8 cellular contexts compared by ENCODE assay signal in genomic region chr19:12890787-12891552, GRCh38. TPM values are rescaled to one million over a fixed set of nuclear protein-coding genes. Genes with fewer than 3 reads are reported as not detected.
DNase-seq lines count a peak whose midpoint lies in the region; ATAC-seq and TF ChIP-seq lines count a peak whose summit lies in the region.

Gene GCDH (plus strand): TSS chr19:12891160. CDS start chr19:12891305, 145 bp downstream.

- ATAC-seq in GM21717 (IDR thresholded peaks at IDR 0.05; ENCODE audit: unreplicated experiment), result peak; percentile 85

- no peaks in the 10 kb centered on the region for H3K27me3 ChIP-seq in KMS-11 (ENCODE audit: insufficient read depth, low read depth)
- H3K27me3 ChIP-seq in Peyer's patch, result peaks cover 0 to under 1% of the 10 kb centered on the region in 2 donors
- H3K27me3 ChIP-seq in esophagus (ENCODE audit: control insufficient read depth in 1 of 2, insufficient read depth in 2 of 2, low read length in 2 of 2), result no peaks in the 10 kb centered on the region
- peaks cover 10% of the 10 kb centered on the region for H3K27me3 ChIP-seq in mucosa of stomach (ENCODE audit: control insufficient read depth, insufficient read depth, low read length)

- peak; percentile 99 for DNase-seq in DMS53 (lab: John Stamatoyannopoulos, UW)
- DNase-seq in Peyer's patch, result peak; percentile 96 to 99 (median 97)
- peak; percentile 96 for DNase-seq in activated T-cell treated with anti-CD3 and anti-CD28 coated beads, Interleukin-2, amount 50 U/mL, for 48 hours
- DNase-seq in stimulated activated CD8-positive, alpha-beta memory T cell treated with anti-CD3 and anti-CD28 coated beads, Interleukin-7, amount 100 ng/mL, for 1 hour (ENCODE audit: low read depth in 2 of 2), result peak; percentile 89 to 90

- H3K4me3 ChIP-seq in KMS-11 (IDR thresholded peaks at IDR 0.05; ENCODE audit: insufficient read depth, low read depth, low read length) (no peak within 1 kb of the TSS), Peyer's patch (peak within 1 kb of the TSS; percentile 81 to 95 (median 94)), esophagus (ENCODE audit: low read depth in 1 of 2, low read length in 2 of 2) (peak within 1 kb of the TSS; percentile 83 to 94), mucosa of stomach (ENCODE audit: low read length) (peak within 1 kb of the TSS; percentile 90)

- H2AFZ ChIP-seq in KMS-11 (ENCODE audit: low read depth), result peak within 1 kb of the TSS; percentile 39; the same call in 1 of the 2 replicates

- H3K27ac ChIP-seq in KMS-11 (peak within 1 kb of the TSS; percentile 42; the same call in 1 of the 2 replicates), Peyer's patch (peak within 1 kb of the TSS; percentile 82 to 84 (median 82)), esophagus (ENCODE audit: low read depth in 2 of 2, low read length in 1 of 2) (peak within 1 kb of the TSS; percentile 70 to 90)

- no peaks in the 10 kb centered on the region for H4K20me1 ChIP-seq in KMS-11 (ENCODE audit: insufficient read depth)

- peaks cover 7% of the 10 kb centered on the region; the same call in 1 of the 2 replicates for H3K79me2 ChIP-seq in KMS-11 (ENCODE audit: insufficient read depth, low read depth)

- H3K4me1 ChIP-seq in KMS-11 (ENCODE audit: low read depth, poor library complexity, severe bottlenecking) (peaks cover 18% of the 10 kb centered on the region), Peyer's patch (peaks cover 0 to 16% (median 13%) of the 10 kb centered on the region in 4 donors), esophagus (ENCODE audit: control insufficient read depth in 2 of 2, insufficient read depth in 2 of 2, low read length in 1 of 2) (peaks cover 2 to 11% of the 10 kb centered on the region in 2 donors), mucosa of stomach (ENCODE audit: control insufficient read depth, insufficient read depth, low read length) (peaks cover 9% of the 10 kb centered on the region)

- 0 to 1% methylated on average over 49 of the region's 49 CpGs for WGBS in esophagus, 2 donors

- H3K36me3 ChIP-seq in KMS-11 (ENCODE audit: insufficient read depth), result no peaks in the 10 kb centered on the region
- H3K36me3 ChIP-seq in Peyer's patch, result peaks cover 0 to 19% (median 0%) of the 10 kb centered on the region in 3 donors
- H3K36me3 ChIP-seq in esophagus (ENCODE audit: control insufficient read depth in 2 of 2, insufficient read depth in 2 of 2, low read length in 1 of 2), result peaks cover 0 to 11% of the 10 kb centered on the region in 2 donors
- no peaks in the 10 kb centered on the region for H3K36me3 ChIP-seq in mucosa of stomach (ENCODE audit: control insufficient read depth, insufficient read depth, low read length)

- H3K4me2 ChIP-seq in KMS-11, result peak within 1 kb of the TSS; percentile 89

- no peak for TF ChIP-seq CTCF in KMS-11 (conservative IDR thresholded peaks at IDR 0.05; ENCODE audit: low read depth, low read length)
- TF ChIP-seq CTCF in Peyer's patch (IDR thresholded peaks at IDR 0.05), result peak in 2 of 6 experiments; percentile 15 to 34

- TF ChIP-seq POLR2A in Peyer's patch (IDR thresholded peaks at IDR 0.05), result peak; percentile 79 to 92

- peak within 1 kb of the TSS; percentile 58; the same call in 1 of the 2 replicates for H3K9ac ChIP-seq in KMS-11
- H3K9ac ChIP-seq in mucosa of stomach (ENCODE audit: low read length), result peak within 1 kb of the TSS; percentile 55

- H3K9me3 ChIP-seq in Peyer's patch (no peaks in the 10 kb centered on the region), esophagus (ENCODE audit: control insufficient read depth in 2 of 2, insufficient read depth in 1 of 2, low read depth in 1 of 2, low read length in 1 of 2) (no peaks in the 10 kb centered on the region), mucosa of stomach (ENCODE audit: control insufficient read depth, low read length) (no peaks in the 10 kb centered on the region)

RNA-seq across cellular contexts. Expression of gene GCDH, which starts in this region (rescaled TPM):
- 10 to 100 TPM; 25.2 to 44.4 (median 32.4) TPM for total RNA-seq in Peyer's patch
- 10 to 100 TPM; 14.3 to 21.0 TPM for polyA plus RNA-seq in esophagus
